11 cellular contexts compared by ENCODE assay signal in genomic region chr1:121558514-121558913, GRCh38.
DNase-seq lines count a peak whose midpoint lies in the region; ATAC-seq, FAIRE-seq and TF ChIP-seq lines count a peak whose summit lies in the region.
"Had no signal": no experiment of that assay in that cellular context is flagged by ENCODE, and none has a peak within 500 bp of the region (broad histone marks: within the 10 kb centered on the region; RNA-seq: fewer than 3 reads in every experiment).

No MANE protein-coding gene starts in this region.

- H3K27ac ChIP-seq in HepG2 (ENCODE audit: extremely low read length, insufficient read depth, low read length) (no peak overlapping the region), vagina (no peak overlapping the region)
- H3K27ac ChIP-seq: SJCRH30 had no signal

- no peak overlapping the region for H3K4me3 Mint-ChIP-seq in chondrocyte (ENCODE audit: unreplicated experiment)
- no peak overlapping the region for H3K4me3 Mint-ChIP-seq in activated CD4-positive, alpha-beta memory T cell treated with anti-CD3 and anti-CD28 coated beads, Interleukin-2, amount 10 ng/mL, durations not matched to agents 7 days and 5 days
- H3K4me3 Mint-ChIP-seq: IgD-negative memory B cell had no signal

- no peaks in the 10 kb centered on the region for H3K79me2 ChIP-seq in HepG2 (ENCODE audit: insufficient read depth, low read length)

- intact Hi-C loops in HepG2 (cut with micrococcal nuclease; ENCODE audit: unreplicated experiment) (no loop called here), vagina (cut with DNase I) (no loop called here)

- H3K36me3 ChIP-seq in MG63 (no peaks in the 10 kb centered on the region), HepG2 (replicated peaks in 1 of 2; ENCODE audit: control insufficient read depth in 1 of 2, insufficient read depth in 2 of 2, low read length in 2 of 2) (no peaks in the 10 kb centered on the region), vagina (no peaks in the 10 kb centered on the region)
- H3K36me3 ChIP-seq: SJCRH30 had no signal

- no peak for TF ChIP-seq RAD21 in HepG2 (CRISPR knock-in tag; IDR thresholded peaks at IDR 0.05)

- no peaks in the 10 kb centered on the region for H3K9me3 ChIP-seq in MG63
- no peaks in the 10 kb centered on the region for H3K9me3 ChIP-seq in HepG2 (ENCODE audit: low read length)
- H3K9me3 ChIP-seq in vagina, result no peaks in the 10 kb centered on the region
- H3K9me3 ChIP-seq: SJCRH30 had no signal

- H3K27me3 ChIP-seq in MG63 (no peaks in the 10 kb centered on the region), HepG2 (ENCODE audit: control insufficient read depth in 1 of 2, insufficient read depth in 2 of 2, low read length in 2 of 2) (no peaks in the 10 kb centered on the region), vagina (no peaks in the 10 kb centered on the region)

- no peak for FAIRE-seq in HepG2 (lab: Jason Lieb, UNC)

- no peak overlapping the region for H3K4me3 ChIP-seq in MG63
- no peak overlapping the region for H3K4me3 ChIP-seq in HepG2 (replicated peaks in 1 of 3; ENCODE audit: insufficient read depth in 1 of 3, low read depth in 2 of 3, low read length in 3 of 3)
- H3K4me3 ChIP-seq in vagina, result no peak overlapping the region
- H3K4me3 ChIP-seq: SJCRH30 had no signal

- CTCF ChIA-PET in HepG2 (lab: Yijun Ruan, JAX; ENCODE audit: low intra/inter-chr PET ratio, low total read pairs), result no interaction called here
- CTCF ChIA-PET in activated CD4-positive, alpha-beta memory T cell treated with anti-CD3 and anti-CD28 coated beads, Interleukin-2, amount 10 ng/mL, durations not matched to agents 7 days and 5 days (lab: Charles Lee), result no interaction called here

- H3K9ac ChIP-seq in HepG2 (ENCODE audit: insufficient read depth, low read depth, low read length), result no peak overlapping the region

- no peaks in the 10 kb centered on the region for H3K27me3 Mint-ChIP-seq in chondrocyte (ENCODE audit: low read depth)
- no peaks in the 10 kb centered on the region for H3K27me3 Mint-ChIP-seq in activated CD4-positive, alpha-beta memory T cell treated with anti-CD3 and anti-CD28 coated beads, Interleukin-2, amount 10 ng/mL, durations not matched to agents 7 days and 5 days
- H3K27me3 Mint-ChIP-seq: activated naive CD4-positive, alpha-beta T cell treated with anti-CD3 and anti-CD28 coated beads, Interleukin-2, amount 50 U/mL, for 24 hours; IgD-negative memory B cell had no signal

- TF ChIP-seq EP300 in HepG2 (IDR thresholded peaks at IDR 0.05; ENCODE audit: low read depth in 2 of 2, low read length in 2 of 2) (no peak), HepG2 (CRISPR knock-in tag; IDR thresholded peaks at IDR 0.05; ENCODE audit: borderline replicate concordance) (no peak)

- H2AFZ ChIP-seq in HepG2 (ENCODE audit: low read length), result no peak overlapping the region

- WGBS in HepG2 (ENCODE audit: low lambda C conversion rate), result 98% methylated on average over 2 of the region's 2 CpGs

- H4K20me1 ChIP-seq in HepG2 (ENCODE audit: insufficient read depth, low read length), result no peaks in the 10 kb centered on the region

- in situ Hi-C loops in HepG2 (cut with HindIII; ENCODE audit: extremely low pct_ligation_motif_present, low pct_unique_long_range_greater_than_20kb), result no loop called here

- H3K27ac Mint-ChIP-seq in chondrocyte (ENCODE audit: unreplicated experiment), result peak overlapping the region; percentile 99
- H3K27ac Mint-ChIP-seq in activated CD4-positive, alpha-beta memory T cell treated with anti-CD3 and anti-CD28 coated beads, Interleukin-2, amount 10 ng/mL, durations not matched to agents 7 days and 5 days, result no peak overlapping the region
- H3K27ac Mint-ChIP-seq: IgD-negative memory B cell had no signal

- no TSS peak for BruUV-seq in HepG2 (replicated peaks; lab: Mats Ljungman, UMichigan)

- peaks cover 15% of the 10 kb centered on the region for H3K4me1 Mint-ChIP-seq in chondrocyte (ENCODE audit: low read depth)
- H3K4me1 Mint-ChIP-seq in activated CD4-positive, alpha-beta memory T cell treated with anti-CD3 and anti-CD28 coated beads, Interleukin-2, amount 10 ng/mL, durations not matched to agents 7 days and 5 days, result peaks cover 5% of the 10 kb centered on the region

- TF ChIP-seq POLR2A in HepG2 (IDR thresholded peaks at IDR 0.05; ENCODE audit: insufficient read depth in 1 of 2, low read depth in 2 of 2, low read length in 2 of 2) (no peak), vagina (IDR thresholded peaks at IDR 0.05) (no peak)

- H3K4me2 ChIP-seq in HepG2 (ENCODE audit: low read depth, low read length), result no peak overlapping the region

- no peak for ATAC-seq in HepG2
- no peak for ATAC-seq in GM21423 (IDR thresholded peaks at IDR 0.05; ENCODE audit: unreplicated experiment)

- no peaks in the 10 kb centered on the region for H3K36me3 Mint-ChIP-seq in chondrocyte (ENCODE audit: low read depth)
- peaks cover 5% of the 10 kb centered on the region for H3K36me3 Mint-ChIP-seq in activated CD4-positive, alpha-beta memory T cell treated with anti-CD3 and anti-CD28 coated beads, Interleukin-2, amount 10 ng/mL, durations not matched to agents 7 days and 5 days (ENCODE audit: low read depth)

- H3K9me3 Mint-ChIP-seq in chondrocyte (ENCODE audit: low read depth), result no peaks in the 10 kb centered on the region
- no peaks in the 10 kb centered on the region for H3K9me3 Mint-ChIP-seq in activated CD4-positive, alpha-beta memory T cell treated with anti-CD3 and anti-CD28 coated beads, Interleukin-2, amount 10 ng/mL, durations not matched to agents 7 days and 5 days
- H3K9me3 Mint-ChIP-seq: activated naive CD4-positive, alpha-beta T cell treated with anti-CD3 and anti-CD28 coated beads, Interleukin-2, amount 50 U/mL, for 24 hours; IgD-negative memory B cell had no signal

- peak; percentile 22 for DNase-seq in Ammon's horn (ENCODE audit: low spot score)
- peak; percentile 80 for DNase-seq in MG63
- no peak for DNase-seq in chondrocyte (ENCODE audit: low spot score)
- no peak for DNase-seq in HepG2 (ENCODE audit: low spot score)
- no peak for DNase-seq in NCI-H128 (lab: John Stamatoyannopoulos, UW; ENCODE audit: unreplicated experiment)
- DNase-seq in vagina (ENCODE audit: extremely low spot score in 2 of 2), result no peak
- DNase-seq in activated CD4-positive, alpha-beta memory T cell treated with anti-CD3 and anti-CD28 coated beads, Interleukin-2, amount 10 ng/mL, durations not matched to agents 7 days and 5 days, result no peak
- DNase-seq: SJCRH30 had no signal

- POLR2A ChIA-PET in HepG2 (lab: Yijun Ruan, JAX), result no interaction called here
- POLR2A ChIA-PET in activated CD4-positive, alpha-beta memory T cell treated with anti-CD3 and anti-CD28 coated beads, Interleukin-2, amount 10 ng/mL, durations not matched to agents 7 days and 5 days (lab: Charles Lee), result no interaction called here

- TF ChIP-seq CTCF in chondrocyte (IDR thresholded peaks at IDR 0.05) (no peak), HepG2 (CRISPR knock-in tag; IDR thresholded peaks at IDR 0.05) (no peak), vagina (IDR thresholded peaks at IDR 0.05) (no peak)

- H3K4me1 ChIP-seq in HepG2 (ENCODE audit: insufficient read depth, low read length) (no peaks in the 10 kb centered on the region), vagina (no peaks in the 10 kb centered on the region)
- H3K4me1 ChIP-seq: SJCRH30 had no signal

TF ChIP-seq in HepG2, 621 proteins besides CTCF, POLR2A, EP300 and RAD21:
- TF ChIP-seq MAFK (conservative IDR thresholded peaks at IDR 0.05 in 1 of 2, IDR thresholded peaks at IDR 0.05 in 1 of 2; ENCODE audit: low read length in 2 of 2), result peak in 1 of 2 experiments; percentile 13; a peak in 1 of 4 replicates
- TF ChIP-seq, protein P1, sequence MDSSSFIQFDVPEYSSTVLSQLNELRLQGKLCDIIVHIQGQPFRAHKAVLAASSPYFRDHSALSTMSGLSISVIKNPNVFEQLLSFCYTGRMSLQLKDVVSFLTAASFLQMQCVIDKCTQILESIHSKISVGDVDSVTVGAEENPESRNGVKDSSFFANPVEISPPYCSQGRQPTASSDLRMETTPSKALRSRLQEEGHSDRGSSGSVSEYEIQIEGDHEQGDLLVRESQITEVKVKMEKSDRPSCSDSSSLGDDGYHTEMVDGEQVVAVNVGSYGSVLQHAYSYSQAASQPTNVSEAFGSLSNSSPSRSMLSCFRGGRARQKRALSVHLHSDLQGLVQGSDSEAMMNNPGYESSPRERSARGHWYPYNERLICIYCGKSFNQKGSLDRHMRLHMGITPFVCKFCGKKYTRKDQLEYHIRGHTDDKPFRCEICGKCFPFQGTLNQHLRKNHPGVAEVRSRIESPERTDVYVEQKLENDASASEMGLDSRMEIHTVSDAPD (CRISPR knock-in tag; IDR thresholded peaks at IDR 0.05), result no peak
- peak; percentile 32; the same call in 1 of the 2 replicates for TF ChIP-seq MAFF (IDR thresholded peaks at IDR 0.05; ENCODE audit: low read depth, low read length)
- no peak for TF ChIP-seq HOXA7 (CRISPR knock-in tag; IDR thresholded peaks at IDR 0.05)
- TF ChIP-seq ZFP41 (CRISPR knock-in tag; IDR thresholded peaks at IDR 0.05; ENCODE audit: borderline replicate concordance), result no peak
- no peak for TF ChIP-seq PCBP2 (optimal IDR thresholded peaks at IDR 0.05; ENCODE audit: low read depth, low read length, poor library complexity, severe bottlenecking)

Comparison
In these comparisons a context has a peak if more than half of its experiments do, and no peak if none do; other contexts are left out.
1. DNase-seq: peak in Ammon's horn (single experiment) and MG63 (single experiment); none in chondrocyte (single experiment), HepG2 (single experiment), NCI-H128 (single experiment), vagina (0 of 2) and activated CD4-positive, alpha-beta memory T cell treated with anti-CD3 and anti-CD28 coated beads, Interleukin-2, amount 10 ng/mL, durations not matched to agents 7 days and 5 days (single experiment).